ENCODE assay signal across 11 cellular contexts in the genomic region with DNA sequence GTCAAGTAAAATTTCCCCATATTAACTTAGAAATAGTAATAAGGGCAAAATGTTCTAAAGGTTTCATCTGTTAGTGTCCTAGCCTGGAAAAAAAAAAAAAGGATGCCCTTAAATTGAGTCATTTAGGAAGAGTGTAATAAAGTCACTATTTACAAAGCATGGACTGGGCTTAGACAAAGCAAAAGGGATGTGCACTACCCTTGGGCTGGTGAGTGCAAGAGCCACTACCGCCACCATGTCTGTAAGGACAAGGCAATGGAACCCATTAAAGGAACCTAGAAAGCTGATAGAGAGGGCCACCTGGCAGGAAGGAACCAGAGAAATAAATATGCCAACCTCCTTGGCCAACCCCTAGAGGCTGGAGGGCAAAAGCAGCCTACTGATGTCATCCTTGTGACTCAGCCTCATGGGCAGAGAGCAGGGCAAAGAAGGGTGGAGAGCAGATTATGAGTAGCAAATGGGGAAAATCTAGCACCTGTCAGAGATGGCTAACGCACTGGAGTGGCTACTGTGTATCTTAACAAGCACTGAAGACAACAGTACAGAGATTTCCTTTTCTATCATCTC. TPM values are rescaled to one million over a fixed set of nuclear protein-coding genes. Genes with fewer than 3 reads are reported as not detected.
DNase-seq lines count a peak whose midpoint lies in the region; ATAC-seq and TF ChIP-seq lines count a peak whose summit lies in the region.
"Had no signal": no experiment of that assay in that cellular context is flagged by ENCODE, and none has a peak within 500 bp of the region (broad histone marks: within the 10 kb centered on the region; RNA-seq: fewer than 3 reads in every experiment).

No MANE protein-coding gene starts in this region.

- no peaks in the 10 kb centered on the region for H3K9me3 Mint-ChIP-seq in activated B cell treated with CpG ODN at 0.5 μM for 24 hours
- no peaks in the 10 kb centered on the region for H3K9me3 Mint-ChIP-seq in naive thymus-derived CD4-positive, alpha-beta T cell

- no peaks in the 10 kb centered on the region for H3K36me3 Mint-ChIP-seq in activated B cell treated with CpG ODN at 0.5 μM for 24 hours (ENCODE audit: low read depth)
- peaks cover 0 to 36% (median 9%) of the 10 kb centered on the region in 5 donors for H3K36me3 Mint-ChIP-seq in naive thymus-derived CD4-positive, alpha-beta T cell

- H3K27ac Mint-ChIP-seq in activated B cell treated with CpG ODN at 0.5 μM for 24 hours: peak overlapping the region; percentile 88
- H3K27ac Mint-ChIP-seq in naive thymus-derived CD4-positive, alpha-beta T cell: peak overlapping the region in 2 of 9 donors; percentile 11 to 60

- no peak overlapping the region for H3K4me3 ChIP-seq in naive thymus-derived CD4-positive, alpha-beta T cell (ENCODE audit: low read length)
- H3K4me3 ChIP-seq: tibial artery had no signal

- no peaks in the 10 kb centered on the region for H3K9me3 ChIP-seq in naive thymus-derived CD4-positive, alpha-beta T cell (ENCODE audit: control insufficient read depth in 2 of 3, low read length in 3 of 3)
- H3K9me3 ChIP-seq: tibial artery had no signal

- intact Hi-C loops in activated B cell treated with CpG ODN at 0.5 μM for 24 hours (cut with micrococcal nuclease): loop anchor here (1.0 to 5.0 kb wide), 6 partner anchors 43 to 148 kb away; partner anchors contain the start of gene FUT8
- intact Hi-C loops in naive thymus-derived CD4-positive, alpha-beta T cell (cut with micrococcal nuclease): loop anchor here in 1 of 2 donors (10.0 kb wide), 1 partner anchor 128 kb away; no protein-coding TSS in a partner anchor

- H3K27me3 Mint-ChIP-seq in activated B cell treated with CpG ODN at 0.5 μM for 24 hours: no peaks in the 10 kb centered on the region
- H3K27me3 Mint-ChIP-seq in naive thymus-derived CD4-positive, alpha-beta T cell: no peaks in the 10 kb centered on the region

- H3K36me3 ChIP-seq in naive thymus-derived CD4-positive, alpha-beta T cell (ENCODE audit: control insufficient read depth in 2 of 3, insufficient read depth in 3 of 3, low read length in 3 of 3): no peaks in the 10 kb centered on the region
- H3K36me3 ChIP-seq: tibial artery had no signal

- no peak for TF ChIP-seq POLR2A in GM18505 (IDR thresholded peaks at IDR 0.05; ENCODE audit: borderline replicate concordance, extremely low read depth, insufficient read depth, insufficient read length)

- peak overlapping the region; percentile 47 for H3K4me3 Mint-ChIP-seq in activated B cell treated with CpG ODN at 0.5 μM for 24 hours
- H3K4me3 Mint-ChIP-seq in naive thymus-derived CD4-positive, alpha-beta T cell: no peak overlapping the region

- no peaks in the 10 kb centered on the region for H3K27me3 ChIP-seq in naive thymus-derived CD4-positive, alpha-beta T cell (ENCODE audit: control insufficient read depth in 2 of 2, insufficient read depth in 2 of 2, low read length in 2 of 2)
- H3K27me3 ChIP-seq: tibial artery had no signal

- no peak for TF ChIP-seq CTCF in activated B cell treated with CpG ODN at 0.5 μM for 24 hours (IDR thresholded peaks at IDR 0.05)

- DNase-seq in NCI-H2029 (lab: John Stamatoyannopoulos, UW): peak; percentile 1
- no peak for DNase-seq in NCI-H2029 treated with DMSO at 0.1 percent for 48 hours (lab: John Stamatoyannopoulos, UW)
- DNase-seq in HT1080 (ENCODE audit: low read depth): peak; percentile 86
- DNase-seq in activated B cell treated with CpG ODN at 0.5 μM for 24 hours: peak; percentile 31
- no peak for DNase-seq in naive thymus-derived CD4-positive, alpha-beta T cell
- DNase-seq in cortex of kidney (lab: John Stamatoyannopoulos, UW): no peak
- DNase-seq: NCI-H446, tibial artery had no signal

- ATAC-seq in activated B cell treated with CpG ODN at 0.5 μM for 24 hours (ENCODE audit: low read depth): peak; percentile 79
- ATAC-seq in naive thymus-derived CD4-positive, alpha-beta T cell: peak; percentile 29
- no peak for ATAC-seq in GM18505 (IDR thresholded peaks at IDR 0.05; ENCODE audit: unreplicated experiment)
- ATAC-seq in GM21367 (IDR thresholded peaks at IDR 0.05; ENCODE audit: unreplicated experiment): no peak

- H3K4me1 Mint-ChIP-seq in activated B cell treated with CpG ODN at 0.5 μM for 24 hours: peaks cover 77% of the 10 kb centered on the region
- peaks cover 6 to 67% (median 22%) of the 10 kb centered on the region in 7 donors for H3K4me1 Mint-ChIP-seq in naive thymus-derived CD4-positive, alpha-beta T cell

- H3K4me1 ChIP-seq in naive thymus-derived CD4-positive, alpha-beta T cell (ENCODE audit: control insufficient read depth in 2 of 2, insufficient read depth in 2 of 2, low read length in 2 of 2): peaks cover 5 to 13% of the 10 kb centered on the region in 2 donors
- H3K4me1 ChIP-seq: tibial artery had no signal

- no peak overlapping the region for H3K27ac ChIP-seq in naive thymus-derived CD4-positive, alpha-beta T cell (ENCODE audit: low read depth, low read length)
- H3K27ac ChIP-seq: HL-60, tibial artery had no signal

- POLR2A ChIA-PET in activated B cell treated with CpG ODN at 0.5 μM for 24 hours (lab: Charles Lee): interaction anchor here (0.5 to 3.5 kb wide), 19 partner anchors 7 to 1636 kb away, joined by 3 to 31 read pairs (median 5); partner anchors contain the start of gene FUT8
- POLR2A ChIA-PET in naive thymus-derived CD4-positive, alpha-beta T cell (lab: Charles Lee): no interaction called here

- CTCF ChIA-PET in activated B cell treated with CpG ODN at 0.5 μM for 24 hours (lab: Charles Lee): interaction anchor here (1.6 to 1.7 kb wide), 2 partner anchors 34 to 472 kb away, joined by 4 to 5 read pairs; no protein-coding TSS in a partner anchor
- CTCF ChIA-PET in naive thymus-derived CD4-positive, alpha-beta T cell (lab: Charles Lee): no interaction called here

RNA-seq across cellular contexts. Expression of gene FUT8, which starts 59.5 kb away (rescaled TPM):
- total RNA-seq in HT1080 (2014; rRNA removed; shearing (Covaris generic)): 72.1 and 92.4 TPM in 2 replicates
- 208 and 259 TPM in 2 replicates for polyA plus RNA-seq in HT1080 (2015; cell fraction: cytosol; rRNA removed)
- 139 and 154 TPM in 2 replicates for polyA plus RNA-seq in HT1080 (2015; cell fraction: nucleus; rRNA removed)
- total RNA-seq in activated B cell treated with CpG ODN at 0.5 μM for 24 hours: 115 and 123 TPM in 2 replicates
- 100 to 1,000 TPM in 1 of 5 experiments, 10 to 100 TPM in 4; 38.4 to 107 (median 43.4) TPM for total RNA-seq in naive thymus-derived CD4-positive, alpha-beta T cell
- 10 to 100 TPM; 11.1 to 11.2 TPM for polyA plus RNA-seq in naive thymus-derived CD4-positive, alpha-beta T cell

Comparison
In these comparisons a context has a peak if more than half of its experiments do, and no peak if none do; other contexts are left out.
1. DNase-seq: peak in NCI-H2029 (single experiment), HT1080 (single experiment) and activated B cell treated with CpG ODN at 0.5 μM for 24 hours (single experiment); none in NCI-H2029 treated with DMSO at 0.1 percent for 48 hours (single experiment), naive thymus-derived CD4-positive, alpha-beta T cell (0 of 9) and cortex of kidney (single experiment).
2. ATAC-seq: peak in activated B cell treated with CpG ODN at 0.5 μM for 24 hours (single experiment) and naive thymus-derived CD4-positive, alpha-beta T cell (single experiment); none in GM18505 (single experiment) and GM21367 (single experiment).